8 cellular contexts compared by ENCODE assay signal in the genomic region with DNA sequence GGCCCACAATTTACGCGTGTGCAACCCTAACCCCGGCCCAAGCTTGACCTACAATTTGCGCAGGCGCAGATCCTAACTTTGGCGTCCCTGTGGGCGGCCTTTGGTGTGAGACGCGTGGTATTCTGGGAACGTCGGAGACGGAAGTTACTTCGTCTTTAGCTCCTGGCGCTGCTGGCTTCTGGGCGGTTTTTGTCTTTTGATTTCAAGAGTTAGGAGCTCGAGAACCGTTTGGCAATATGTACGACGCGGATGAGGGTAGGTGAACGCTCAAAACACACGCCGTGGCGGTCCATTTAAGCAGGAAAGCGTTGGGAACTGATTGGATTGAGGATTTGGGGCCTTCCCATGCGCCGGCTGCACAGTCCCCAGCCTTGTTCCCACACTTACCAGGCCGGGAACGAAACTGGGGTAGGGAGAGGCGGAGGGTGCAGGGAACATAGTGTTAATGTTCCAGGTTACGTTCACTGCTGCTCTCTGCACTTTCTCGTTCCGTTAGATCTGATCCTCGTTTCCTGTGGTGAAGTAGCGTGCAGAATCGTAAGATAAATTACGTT. TPM values are rescaled to one million over a fixed set of nuclear protein-coding genes. Genes with fewer than 3 reads are reported as not detected.
A peak's percentile ranks its signal among the peaks of the same experiment; 100 is the strongest.
DNase-seq lines count a peak whose midpoint lies in the region; TF ChIP-seq lines count a peak whose summit lies in the region.

A gene (plus strand): TSS at position 147 of the 554 bp plus-strand sequence. CDS start 90 bp downstream, at position 237.

- H3K23me2 ChIP-seq in H9 (ENCODE audit: insufficient read length, low read depth, low read length, poor library complexity, severe bottlenecking), result peaks cover 11% of the 10 kb centered on the region

- peaks cover 2% of the 10 kb centered on the region for H3K36me3 ChIP-seq in ES-I3 (ENCODE audit: insufficient read depth, low read length)
- peaks cover 10% of the 10 kb centered on the region for H3K36me3 ChIP-seq in MG63
- H3K36me3 ChIP-seq in neural progenitor cell, result no peaks in the 10 kb centered on the region
- H3K36me3 ChIP-seq in subcutaneous abdominal adipose tissue (ENCODE audit: control insufficient read depth in 5 of 5, insufficient read depth in 5 of 5, low read length in 5 of 5), result peaks cover 0 to 6% (median under 1%) of the 10 kb centered on the region in 5 donors

- no peak within 1 kb of the TSS for H3K56ac ChIP-seq in H9 (ENCODE audit: insufficient read length, low read depth, low read length)

- H3K36me3 Mint-ChIP-seq in H9 (ENCODE audit: insufficient read depth in 1 of 3, low read depth in 3 of 3), result peaks cover 5 to 16% (median 11%) of the 10 kb centered on the region in 3 experiments
- H3K36me3 Mint-ChIP-seq in neural progenitor cell, result peaks cover 8% of the 10 kb centered on the region

- no CpG with 5 or more reads among the region's 37 CpGs for WGBS in H9 (ENCODE audit: extremely low coverage, insufficient read length, low lambda C conversion rate)

- H3F3A ChIP-seq in neural progenitor cell (ENCODE audit: low read depth), result peaks cover 15% of the 10 kb centered on the region

- H3K14ac ChIP-seq in H9 (ENCODE audit: insufficient read depth, low read length), result peak within 1 kb of the TSS; percentile 62; the same call in 1 of the 2 replicates

- peak within 1 kb of the TSS; percentile 98 to 100 (median 99) for H3K27ac Mint-ChIP-seq in H9
- peak within 1 kb of the TSS; percentile 99 for H3K27ac Mint-ChIP-seq in neural progenitor cell

- H4K20me1 ChIP-seq in H9 (ENCODE audit: control insufficient read depth, insufficient read depth, insufficient read length), result no peaks in the 10 kb centered on the region
- H4K20me1 ChIP-seq in neural progenitor cell (ENCODE audit: low read depth), result peaks cover 61% of the 10 kb centered on the region

- no peak within 1 kb of the TSS for H3K4ac ChIP-seq in H9 (ENCODE audit: low read depth, low read length)

- H3K4me1 Mint-ChIP-seq in H9 (peaks cover 17 to 19% of the 10 kb centered on the region in 2 experiments), neural progenitor cell (peaks cover 24% of the 10 kb centered on the region)

- H3K79me2 ChIP-seq in H9 (ENCODE audit: insufficient read depth, low read length) (peaks cover 48% of the 10 kb centered on the region; the same call in 1 of the 2 replicates), neural progenitor cell (ENCODE audit: low read depth) (peaks cover 83% of the 10 kb centered on the region)

- no peak for TF ChIP-seq CTCF in H9 (conservative IDR thresholded peaks at IDR 0.05)
- no peak for TF ChIP-seq CTCF in foreskin fibroblast (IDR thresholded peaks at IDR 0.05; ENCODE audit: low read depth, low read length)
- TF ChIP-seq CTCF in neural progenitor cell (IDR thresholded peaks at IDR 0.05), result peak; percentile 3

- no peak within 1 kb of the TSS for H2AK5ac ChIP-seq in H9 (ENCODE audit: insufficient read length, low read length)

- H2AFZ ChIP-seq in H9 (ENCODE audit: low read length), result no peak within 1 kb of the TSS
- peak within 1 kb of the TSS; percentile 87 for H2AFZ ChIP-seq in neural progenitor cell (replicated peaks)

- peak within 1 kb of the TSS; percentile 77 for H3K18ac ChIP-seq in H9 (ENCODE audit: insufficient read length, low read depth, low read length)

- no peak within 1 kb of the TSS for H2BK20ac ChIP-seq in H9 (ENCODE audit: low read depth, low read length, poor library complexity, severe bottlenecking)

- H2BK5ac ChIP-seq in H9 (ENCODE audit: insufficient read length, low read length), result peak within 1 kb of the TSS; percentile 80

- H3K4me1 ChIP-seq in ES-I3 (ENCODE audit: insufficient read depth, low read length) (no peaks in the 10 kb centered on the region; the same call in 1 of the 2 replicates), H9 (ENCODE audit: insufficient read depth, low read length) (no peaks in the 10 kb centered on the region; the same call in 1 of the 2 replicates), neural progenitor cell (peaks cover 13% of the 10 kb centered on the region), subcutaneous abdominal adipose tissue (ENCODE audit: control insufficient read depth in 5 of 5, insufficient read depth in 5 of 5, low read length in 5 of 5) (peaks cover 9 to 59% (median 50%) of the 10 kb centered on the region in 5 donors)

- H3K27me3 ChIP-seq in H9 (ENCODE audit: insufficient read depth, low read length) (no peaks in the 10 kb centered on the region), MG63 (no peaks in the 10 kb centered on the region), neural progenitor cell (no peaks in the 10 kb centered on the region), subcutaneous abdominal adipose tissue (ENCODE audit: control insufficient read depth in 5 of 5, insufficient read depth in 4 of 5, low read length in 5 of 5) (no peaks in the 10 kb centered on the region)

- H3K4me3 ChIP-seq in MG63 (peak within 1 kb of the TSS; percentile 90), foreskin fibroblast (ENCODE audit: low read depth in 1 of 2, low read length in 2 of 2) (peak within 1 kb of the TSS; percentile 68 to 94), neural progenitor cell (peak within 1 kb of the TSS; percentile 71), subcutaneous abdominal adipose tissue (ENCODE audit: low read depth in 1 of 5, low read length in 5 of 5) (peak within 1 kb of the TSS; percentile 88 to 100 (median 90))

- no peak within 1 kb of the TSS for H2BK12ac ChIP-seq in H9 (ENCODE audit: insufficient read length, low read depth, low read length)

- no peaks in the 10 kb centered on the region for H3K79me1 ChIP-seq in H9 (ENCODE audit: insufficient read depth, low read depth, low read length, poor library complexity, severe bottlenecking)

- no peak within 1 kb of the TSS for H4K91ac ChIP-seq in H9 (ENCODE audit: insufficient read length, low read depth, low read length)

- no peak within 1 kb of the TSS for H2BK120ac ChIP-seq in H9 (ENCODE audit: low read depth, low read length, poor library complexity, severe bottlenecking)

- H3K27me3 Mint-ChIP-seq in H9 (ENCODE audit: low read depth) (no peaks in the 10 kb centered on the region), neural progenitor cell (ENCODE audit: insufficient read depth, low read depth) (peaks cover 8% of the 10 kb centered on the region)

- DNase-seq in H9, result peak; percentile 97
- DNase-seq in MG63, result peak; percentile 92
- peak; percentile 95 for DNase-seq in SIG-M5 treated with dmso at 0.1 percent for 504 hours (lab: John Stamatoyannopoulos, UW; ENCODE audit: unreplicated experiment)
- DNase-seq in activated gamma-delta T cell treated with Interleukin-2 at 50 U/mL for 16 hours, result peak; percentile 81
- peak; percentile 92 to 98 for DNase-seq in foreskin fibroblast
- peak; percentile 98 for DNase-seq in neural progenitor cell (ENCODE audit: low spot score)

- no peak within 1 kb of the TSS for H3K23ac ChIP-seq in H9 (ENCODE audit: insufficient read length, low read depth, low read length)

- peak within 1 kb of the TSS; percentile 64 for H3K27ac ChIP-seq in H9 (ENCODE audit: insufficient read length, low read depth, low read length)
- H3K27ac ChIP-seq in neural progenitor cell, result peak within 1 kb of the TSS; percentile 90
- H3K27ac ChIP-seq in subcutaneous abdominal adipose tissue (ENCODE audit: low read depth, low read length), result peak within 1 kb of the TSS; percentile 92

- no peak within 1 kb of the TSS for H4K8ac ChIP-seq in H9 (replicated peaks; ENCODE audit: insufficient read length, low read depth, low read length)

- H3K9me3 ChIP-seq in ES-I3 (ENCODE audit: control insufficient read depth, insufficient read depth, low read length), result no peaks in the 10 kb centered on the region
- no peaks in the 10 kb centered on the region for H3K9me3 ChIP-seq in H9 (ENCODE audit: control insufficient read depth, low read depth, low read length)
- H3K9me3 ChIP-seq in MG63, result 0 out of 2 replicates have a peak, but pooled peaks cover 3% of the 10 kb centered on the region
- no peaks in the 10 kb centered on the region for H3K9me3 ChIP-seq in neural progenitor cell (ENCODE audit: low read depth)
- H3K9me3 ChIP-seq in subcutaneous abdominal adipose tissue (ENCODE audit: control insufficient read depth in 5 of 5, low read length in 5 of 5), result peaks cover 0 to under 1% (median 0%) of the 10 kb centered on the region in 5 donors

- H2BK15ac ChIP-seq in H9 (ENCODE audit: low read depth, low read length), result no peak within 1 kb of the TSS

- H3K4me2 ChIP-seq in H9 (ENCODE audit: insufficient read depth, insufficient read length, low read length), result peak within 1 kb of the TSS; percentile 92
- H3K4me2 ChIP-seq in neural progenitor cell, result peak within 1 kb of the TSS; percentile 91

- no peak within 1 kb of the TSS for H3T11ph ChIP-seq in H9 (ENCODE audit: low read length)

- H4K5ac ChIP-seq in H9 (ENCODE audit: insufficient read length, low read depth, low read length), result peak within 1 kb of the TSS; percentile 15

- H3K4me3 Mint-ChIP-seq in H9 (peak within 1 kb of the TSS; percentile 100), neural progenitor cell (peak within 1 kb of the TSS; percentile 100)

- H3K9ac ChIP-seq in ES-I3 (ENCODE audit: low read depth, low read length) (peak within 1 kb of the TSS; percentile 100), H9 (ENCODE audit: extremely low read depth, insufficient read length, low read length) (peak within 1 kb of the TSS; percentile 93), neural progenitor cell (peak within 1 kb of the TSS; percentile 66), subcutaneous abdominal adipose tissue (ENCODE audit: low read length in 5 of 5) (peak within 1 kb of the TSS; percentile 84 to 98 (median 96))

- H3K9me3 Mint-ChIP-seq in H9, result no peaks in the 10 kb centered on the region; a peak in 2 of 5 replicates
- H3K9me3 Mint-ChIP-seq in neural progenitor cell, result no peaks in the 10 kb centered on the region

RNA-seq across cellular contexts. Expression of the gene that starts here (rescaled TPM):
- total RNA-seq in H9 (2021) (108 and 111 TPM in 2 replicates), neural progenitor cell (ENCODE audit: low replicate concordance) (150 and 290 TPM in 2 replicates)
- total RNA-seq in MG63 (2014; rRNA removed; shearing (Covaris generic); ENCODE audit: low replicate concordance), result 87.9 and 103 TPM in 2 replicates

Comparison
In these comparisons a context has a peak if more than half of its experiments do, and no peak if none do; other contexts are left out.
1. Peak in every context shown above with its lines: DNase-seq, H3K4me3 ChIP-seq and H3K27ac ChIP-seq.